ENCODE assay signal across 1 cellular context in the genomic region with DNA sequence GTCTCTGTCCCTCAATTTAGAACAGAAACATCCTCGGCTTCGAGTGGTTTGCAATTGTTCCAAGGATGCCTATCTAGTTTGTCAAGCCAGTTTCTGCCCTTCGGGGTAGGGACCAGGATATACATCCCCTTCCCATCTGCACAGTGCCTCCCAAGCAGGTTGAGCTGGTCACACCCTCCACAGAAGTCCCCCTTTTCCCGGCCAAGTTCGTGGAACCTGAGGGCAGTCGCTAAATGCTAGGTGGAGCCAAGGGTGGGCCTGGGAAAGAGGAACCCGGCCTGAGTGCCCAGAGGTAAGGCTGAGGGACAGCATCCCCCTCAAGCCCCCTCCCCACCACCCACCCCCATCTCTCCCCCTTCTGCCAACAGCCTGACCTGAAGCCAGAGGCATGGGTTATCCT.
TF ChIP-seq lines count a peak whose summit lies in the region.

No MANE protein-coding gene starts in this region.

TF ChIP-seq in GM23338, 12 proteins besides CTCF, POLR2A, EP300 and RAD21 (continued from another document):
- TF ChIP-seq, protein P1, sequence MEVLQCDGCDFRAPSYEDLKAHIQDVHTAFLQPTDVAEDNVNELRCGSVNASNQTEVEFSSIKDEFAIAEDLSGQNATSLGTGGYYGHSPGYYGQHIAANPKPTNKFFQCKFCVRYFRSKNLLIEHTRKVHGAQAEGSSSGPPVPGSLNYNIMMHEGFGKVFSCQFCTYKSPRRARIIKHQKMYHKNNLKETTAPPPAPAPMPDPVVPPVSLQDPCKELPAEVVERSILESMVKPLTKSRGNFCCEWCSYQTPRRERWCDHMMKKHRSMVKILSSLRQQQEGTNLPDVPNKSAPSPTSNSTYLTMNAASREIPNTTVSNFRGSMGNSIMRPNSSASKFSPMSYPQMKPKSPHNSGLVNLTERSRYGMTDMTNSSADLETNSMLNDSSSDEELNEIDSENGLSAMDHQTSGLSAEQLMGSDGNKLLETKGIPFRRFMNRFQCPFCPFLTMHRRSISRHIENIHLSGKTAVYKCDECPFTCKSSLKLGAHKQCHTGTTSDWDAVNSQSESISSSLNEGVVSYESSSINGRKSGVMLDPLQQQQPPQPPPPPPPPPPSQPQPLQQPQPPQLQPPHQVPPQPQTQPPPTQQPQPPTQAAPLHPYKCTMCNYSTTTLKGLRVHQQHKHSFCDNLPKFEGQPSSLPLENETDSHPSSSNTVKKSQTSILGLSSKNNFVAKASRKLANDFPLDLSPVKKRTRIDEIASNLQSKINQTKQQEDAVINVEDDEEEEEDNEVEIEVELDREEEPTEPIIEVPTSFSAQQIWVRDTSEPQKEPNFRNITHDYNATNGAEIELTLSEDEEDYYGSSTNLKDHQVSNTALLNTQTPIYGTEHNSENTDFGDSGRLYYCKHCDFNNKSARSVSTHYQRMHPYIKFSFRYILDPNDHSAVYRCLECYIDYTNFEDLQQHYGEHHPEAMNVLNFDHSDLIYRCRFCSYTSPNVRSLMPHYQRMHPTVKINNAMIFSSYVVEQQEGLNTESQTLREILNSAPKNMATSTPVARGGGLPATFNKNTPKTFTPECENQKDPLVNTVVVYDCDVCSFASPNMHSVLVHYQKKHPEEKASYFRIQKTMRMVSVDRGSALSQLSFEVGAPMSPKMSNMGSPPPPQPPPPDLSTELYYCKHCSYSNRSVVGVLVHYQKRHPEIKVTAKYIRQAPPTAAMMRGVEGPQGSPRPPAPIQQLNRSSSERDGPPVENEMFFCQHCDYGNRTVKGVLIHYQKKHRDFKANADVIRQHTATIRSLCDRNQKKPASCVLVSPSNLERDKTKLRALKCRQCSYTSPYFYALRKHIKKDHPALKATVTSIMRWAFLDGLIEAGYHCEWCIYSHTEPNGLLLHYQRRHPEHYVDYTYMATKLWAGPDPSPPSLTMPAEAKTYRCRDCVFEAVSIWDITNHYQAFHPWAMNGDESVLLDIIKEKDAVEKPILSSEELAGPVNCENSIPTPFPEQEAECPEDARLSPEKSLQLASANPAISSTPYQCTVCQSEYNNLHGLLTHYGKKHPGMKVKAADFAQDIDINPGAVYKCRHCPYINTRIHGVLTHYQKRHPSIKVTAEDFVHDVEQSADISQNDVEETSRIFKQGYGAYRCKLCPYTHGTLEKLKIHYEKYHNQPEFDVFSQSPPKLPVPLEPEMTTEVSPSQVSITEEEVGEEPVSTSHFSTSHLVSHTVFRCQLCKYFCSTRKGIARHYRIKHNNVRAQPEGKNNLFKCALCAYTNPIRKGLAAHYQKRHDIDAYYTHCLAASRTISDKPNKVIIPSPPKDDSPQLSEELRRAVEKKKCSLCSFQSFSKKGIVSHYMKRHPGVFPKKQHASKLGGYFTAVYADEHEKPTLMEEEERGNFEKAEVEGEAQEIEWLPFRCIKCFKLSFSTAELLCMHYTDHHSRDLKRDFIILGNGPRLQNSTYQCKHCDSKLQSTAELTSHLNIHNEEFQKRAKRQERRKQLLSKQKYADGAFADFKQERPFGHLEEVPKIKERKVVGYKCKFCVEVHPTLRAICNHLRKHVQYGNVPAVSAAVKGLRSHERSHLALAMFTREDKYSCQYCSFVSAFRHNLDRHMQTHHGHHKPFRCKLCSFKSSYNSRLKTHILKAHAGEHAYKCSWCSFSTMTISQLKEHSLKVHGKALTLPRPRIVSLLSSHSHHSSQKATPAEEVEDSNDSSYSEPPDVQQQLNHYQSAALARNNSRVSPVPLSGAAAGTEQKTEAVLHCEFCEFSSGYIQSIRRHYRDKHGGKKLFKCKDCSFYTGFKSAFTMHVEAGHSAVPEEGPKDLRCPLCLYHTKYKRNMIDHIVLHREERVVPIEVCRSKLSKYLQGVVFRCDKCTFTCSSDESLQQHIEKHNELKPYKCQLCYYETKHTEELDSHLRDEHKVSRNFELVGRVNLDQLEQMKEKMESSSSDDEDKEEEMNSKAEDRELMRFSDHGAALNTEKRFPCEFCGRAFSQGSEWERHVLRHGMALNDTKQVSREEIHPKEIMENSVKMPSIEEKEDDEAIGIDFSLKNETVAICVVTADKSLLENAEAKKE (CRISPR knock-in tag; IDR thresholded peaks at IDR 0.05): no peak
- TF ChIP-seq CREB1 (CRISPR knock-in tag; IDR thresholded peaks at IDR 0.05; ENCODE audit: low read depth) (no peak), EZH2 (IDR thresholded peaks at IDR 0.05; ENCODE audit: low read depth, unreplicated experiment) (no peak), POLR2AphosphoS5 (IDR thresholded peaks at IDR 0.05; ENCODE audit: low read depth) (no peak), EZH2phosphoT487 (IDR thresholded peaks at IDR 0.05; ENCODE audit: unreplicated experiment) (no peak), STAT1 (IDR thresholded peaks at IDR 0.05; ENCODE audit: unreplicated experiment) (no peak), JUNB (IDR thresholded peaks at IDR 0.05; ENCODE audit: unreplicated experiment) (no peak), NANOG (IDR thresholded peaks at IDR 0.05; ENCODE audit: borderline replicate concordance) (no peak), REST (IDR thresholded peaks at IDR 0.05; ENCODE audit: unreplicated experiment) (no peak)
- TF ChIP-seq, protein P2, sequence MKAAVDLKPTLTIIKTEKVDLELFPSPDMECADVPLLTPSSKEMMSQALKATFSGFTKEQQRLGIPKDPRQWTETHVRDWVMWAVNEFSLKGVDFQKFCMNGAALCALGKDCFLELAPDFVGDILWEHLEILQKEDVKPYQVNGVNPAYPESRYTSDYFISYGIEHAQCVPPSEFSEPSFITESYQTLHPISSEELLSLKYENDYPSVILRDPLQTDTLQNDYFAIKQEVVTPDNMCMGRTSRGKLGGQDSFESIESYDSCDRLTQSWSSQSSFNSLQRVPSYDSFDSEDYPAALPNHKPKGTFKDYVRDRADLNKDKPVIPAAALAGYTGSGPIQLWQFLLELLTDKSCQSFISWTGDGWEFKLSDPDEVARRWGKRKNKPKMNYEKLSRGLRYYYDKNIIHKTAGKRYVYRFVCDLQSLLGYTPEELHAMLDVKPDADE (IDR thresholded peaks at IDR 0.05): no peak
